ENCODE assay signal across 1 cellular context in the genomic region with DNA sequence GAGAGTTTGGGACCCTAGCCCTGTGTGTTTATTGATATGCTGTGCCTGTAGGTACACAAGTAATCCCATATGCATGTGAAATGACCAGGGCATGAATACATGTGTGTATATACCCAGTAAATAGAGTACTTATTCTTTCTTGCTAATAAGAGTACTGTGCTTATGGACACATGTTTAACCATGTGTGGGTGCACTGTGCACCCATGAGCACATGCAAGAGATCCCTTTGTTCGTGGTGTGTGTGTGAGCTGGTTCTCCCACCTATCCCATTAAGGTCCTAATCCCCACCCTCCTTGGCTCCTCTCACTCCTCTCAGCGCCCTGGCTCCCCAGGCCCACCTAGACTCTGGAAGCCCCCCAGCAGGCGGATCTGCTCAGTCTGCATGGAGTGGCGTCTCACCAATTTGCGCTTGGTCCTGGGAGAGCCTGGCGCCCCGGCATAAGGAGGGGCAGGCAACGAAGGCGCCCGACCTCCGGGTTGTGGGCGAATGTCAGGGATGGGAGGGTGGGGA.
TF ChIP-seq lines count a peak whose summit lies in the region.

No MANE protein-coding gene starts in this region.

TF ChIP-seq in A549, 52 proteins besides CTCF, POLR2A, EP300 and RAD21 (continued from another document):
- TF ChIP-seq, protein P1, sequence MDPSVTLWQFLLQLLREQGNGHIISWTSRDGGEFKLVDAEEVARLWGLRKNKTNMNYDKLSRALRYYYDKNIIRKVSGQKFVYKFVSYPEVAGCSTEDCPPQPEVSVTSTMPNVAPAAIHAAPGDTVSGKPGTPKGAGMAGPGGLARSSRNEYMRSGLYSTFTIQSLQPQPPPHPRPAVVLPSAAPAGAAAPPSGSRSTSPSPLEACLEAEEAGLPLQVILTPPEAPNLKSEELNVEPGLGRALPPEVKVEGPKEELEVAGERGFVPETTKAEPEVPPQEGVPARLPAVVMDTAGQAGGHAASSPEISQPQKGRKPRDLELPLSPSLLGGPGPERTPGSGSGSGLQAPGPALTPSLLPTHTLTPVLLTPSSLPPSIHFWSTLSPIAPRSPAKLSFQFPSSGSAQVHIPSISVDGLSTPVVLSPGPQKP (IDR thresholded peaks at IDR 0.05; ENCODE audit: low read depth, low read length): no peak
- TF ChIP-seq NR3C1 (IDR thresholded peaks at IDR 0.05) (no peak), HOXB13 (CRISPR knock-in tag; IDR thresholded peaks at IDR 0.05; ENCODE audit: low read depth) (no peak), ZC3H11A (IDR thresholded peaks at IDR 0.05) (no peak)
